In genomic region chr12:124487834-124488165, GRCh38 we compare ENCODE assay signal across 21 cellular contexts.
DNase-seq lines count a peak whose midpoint lies in the region; ATAC-seq and TF ChIP-seq lines count a peak whose summit lies in the region.
"Had no signal": no experiment of that assay in that cellular context is flagged by ENCODE, and none has a peak within 500 bp of the region (broad histone marks: within the 10 kb centered on the region; RNA-seq: fewer than 3 reads in every experiment).

No MANE protein-coding gene starts in this region.

- H3K9me3 Mint-ChIP-seq in activated naive CD4-positive, alpha-beta T cell treated with anti-CD3 and anti-CD28 coated beads, Interleukin-2, amount 50 U/mL, for 24 hours, result no peaks in the 10 kb centered on the region
- H3K9me3 Mint-ChIP-seq in WTC11, result no peaks in the 10 kb centered on the region
- no peaks in the 10 kb centered on the region for H3K9me3 Mint-ChIP-seq in activated naive CD8-positive, alpha-beta T cell treated with anti-CD3 and anti-CD28 coated beads, Interleukin-2, amount 50 U/mL, for 24 hours
- H3K9me3 Mint-ChIP-seq: HFFc6 had no signal

- H3K36me3 ChIP-seq in hepatocyte (replicated peaks; ENCODE audit: insufficient read depth, low read depth), result no peaks in the 10 kb centered on the region

- no peaks in the 10 kb centered on the region for H3K27me3 ChIP-seq in hepatocyte
- H3K27me3 ChIP-seq: ascending aorta had no signal

- peaks cover 36% of the 10 kb centered on the region for H4K20me1 ChIP-seq in hepatocyte (ENCODE audit: insufficient read depth, poor library complexity, severe bottlenecking)

- no peak overlapping the region for H3K4me3 ChIP-seq in hepatocyte
- H3K4me3 ChIP-seq: ascending aorta, psoas muscle had no signal

- H3K27ac ChIP-seq in hepatocyte, result peak overlapping the region; percentile 57
- H3K27ac ChIP-seq in substantia nigra (ENCODE audit: low read depth, low read length, poor library complexity, severe bottlenecking), result peak overlapping the region; percentile 51
- H3K27ac ChIP-seq: ascending aorta, psoas muscle had no signal

- no peaks in the 10 kb centered on the region for H3K9me3 ChIP-seq in hepatocyte (ENCODE audit: low read depth)
- H3K9me3 ChIP-seq: ascending aorta, psoas muscle had no signal

- peaks cover 5% of the 10 kb centered on the region for H3K36me3 Mint-ChIP-seq in activated naive CD4-positive, alpha-beta T cell treated with anti-CD3 and anti-CD28 coated beads, Interleukin-2, amount 50 U/mL, for 24 hours
- H3K36me3 Mint-ChIP-seq in WTC11, result peaks cover 7% of the 10 kb centered on the region; the same call in 1 of the 2 replicates
- peaks cover 12% of the 10 kb centered on the region for H3K36me3 Mint-ChIP-seq in activated naive CD8-positive, alpha-beta T cell treated with anti-CD3 and anti-CD28 coated beads, Interleukin-2, amount 50 U/mL, for 24 hours (ENCODE audit: low read depth)

- TF ChIP-seq CTCF in WTC11 (IDR thresholded peaks at IDR 0.05) (no peak), hepatocyte (IDR thresholded peaks at IDR 0.05; ENCODE audit: poor library complexity) (no peak)

- peaks cover 4% of the 10 kb centered on the region for H3K4me1 Mint-ChIP-seq in activated naive CD4-positive, alpha-beta T cell treated with anti-CD3 and anti-CD28 coated beads, Interleukin-2, amount 50 U/mL, for 24 hours
- peaks cover 12% of the 10 kb centered on the region for H3K4me1 Mint-ChIP-seq in WTC11
- H3K4me1 Mint-ChIP-seq in activated naive CD8-positive, alpha-beta T cell treated with anti-CD3 and anti-CD28 coated beads, Interleukin-2, amount 50 U/mL, for 24 hours, result peaks cover 23% of the 10 kb centered on the region

- H3K9me2 ChIP-seq in hepatocyte (replicated peaks; ENCODE audit: insufficient read depth), result no peaks in the 10 kb centered on the region

- no peak for ATAC-seq in WTC11
- ATAC-seq in GM18861 (IDR thresholded peaks at IDR 0.05; ENCODE audit: unreplicated experiment), result no peak
- no peak for ATAC-seq in GM18519 (IDR thresholded peaks at IDR 0.05; ENCODE audit: low FRiP score, unreplicated experiment)
- no peak for ATAC-seq in activated naive CD8-positive, alpha-beta T cell treated with anti-CD3 and anti-CD28 coated beads, Interleukin-2, amount 50 U/mL, for 24 hours

- H3K4me2 ChIP-seq in hepatocyte, result peak overlapping the region; percentile 53

- peak overlapping the region; percentile 70 for H3K27ac Mint-ChIP-seq in activated naive CD4-positive, alpha-beta T cell treated with anti-CD3 and anti-CD28 coated beads, Interleukin-2, amount 50 U/mL, for 24 hours
- H3K27ac Mint-ChIP-seq in WTC11, result peak overlapping the region; percentile 60
- no peak overlapping the region for H3K27ac Mint-ChIP-seq in activated naive CD8-positive, alpha-beta T cell treated with anti-CD3 and anti-CD28 coated beads, Interleukin-2, amount 50 U/mL, for 24 hours
- H3K27ac Mint-ChIP-seq: HFFc6 had no signal

- peaks cover 19% of the 10 kb centered on the region for H3K4me1 ChIP-seq in hepatocyte (ENCODE audit: insufficient read depth)
- H3K4me1 ChIP-seq: ascending aorta had no signal

- POLR2A ChIA-PET in WTC11 (lab: Charles Lee), result no interaction called here

- no peak overlapping the region for H3K4me3 Mint-ChIP-seq in activated naive CD4-positive, alpha-beta T cell treated with anti-CD3 and anti-CD28 coated beads, Interleukin-2, amount 50 U/mL, for 24 hours
- no peak overlapping the region for H3K4me3 Mint-ChIP-seq in WTC11
- no peak overlapping the region for H3K4me3 Mint-ChIP-seq in activated naive CD8-positive, alpha-beta T cell treated with anti-CD3 and anti-CD28 coated beads, Interleukin-2, amount 50 U/mL, for 24 hours
- H3K4me3 Mint-ChIP-seq: HFFc6 had no signal

- H2AFZ ChIP-seq in hepatocyte, result no peak overlapping the region

- CTCF ChIA-PET in WTC11 (lab: Charles Lee), result interaction anchor here (1.4 kb wide), 1 partner anchor 11 kb away, joined by 3 read pairs; no protein-coding TSS in a partner anchor

- H3K79me2 ChIP-seq in hepatocyte, result peaks cover 69% of the 10 kb centered on the region

- DNase-seq in activated naive CD4-positive, alpha-beta T cell treated with Interleukin-2 at 50 U/mL for 16 hours, result no peak
- DNase-seq in WTC11 (ENCODE audit: low spot score) (no peak), hepatocyte (ENCODE audit: low spot score) (no peak), substantia nigra (lab: John Stamatoyannopoulos, UW) (no peak)
- DNase-seq in activated naive CD8-positive, alpha-beta T cell treated with anti-CD3 and anti-CD28 coated beads, Interleukin-2, amount 50 U/mL, for 24 hours, result no peak
- DNase-seq: activated CD4-positive, alpha-beta T cell treated with anti-CD3 and anti-CD28 coated beads, Interleukin-2, amount 50 U/mL, for 48 hours; activated naive CD4-positive, alpha-beta T cell; activated T-cell treated with anti-CD3 and anti-CD28 coated beads, Interleukin-2, amount 50 U/mL, for 1 hour; DMS 273 treated with DMSO at 0.1 percent for 48 hours; GDM1; HFFc6; KG1; NCI-H1930; NCI-H510A treated with DMSO at 0.1 percent for 48 hours; stimulated activated CD4-positive, alpha-beta T cell treated with anti-CD3 and anti-CD28 coated beads, Interleukin-4, amount 100 ng/mL, for 24 hours; SW 1271 had no signal

- 68% methylated on average over 3 of the region's 3 CpGs for WGBS in hepatocyte (ENCODE audit: low lambda C conversion rate, missing lambda C conversion rate)

- no peaks in the 10 kb centered on the region for H3K27me3 Mint-ChIP-seq in activated naive CD4-positive, alpha-beta T cell treated with anti-CD3 and anti-CD28 coated beads, Interleukin-2, amount 50 U/mL, for 24 hours
- H3K27me3 Mint-ChIP-seq in WTC11 (ENCODE audit: low read depth), result no peaks in the 10 kb centered on the region
- no peaks in the 10 kb centered on the region for H3K27me3 Mint-ChIP-seq in activated naive CD8-positive, alpha-beta T cell treated with anti-CD3 and anti-CD28 coated beads, Interleukin-2, amount 50 U/mL, for 24 hours

TF ChIP-seq in WTC11, 78 proteins besides CTCF, POLR2A, EP300 and RAD21:
- TF ChIP-seq SMAD4 (CRISPR knock-in tag; IDR thresholded peaks at IDR 0.05) (no peak), JUN (CRISPR knock-in tag; IDR thresholded peaks at IDR 0.05) (no peak), ZNF532 (CRISPR knock-in tag; IDR thresholded peaks at IDR 0.05; ENCODE audit: borderline replicate concordance) (no peak), NFE2L1 (CRISPR knock-in tag; IDR thresholded peaks at IDR 0.05) (no peak), ZNF396 (CRISPR knock-in tag; IDR thresholded peaks at IDR 0.05; ENCODE audit: borderline replicate concordance) (no peak), CREB1 (CRISPR knock-in tag; IDR thresholded peaks at IDR 0.05) (no peak), RORB (CRISPR knock-in tag; IDR thresholded peaks at IDR 0.05) (no peak)
- TF ChIP-seq, protein P1, sequence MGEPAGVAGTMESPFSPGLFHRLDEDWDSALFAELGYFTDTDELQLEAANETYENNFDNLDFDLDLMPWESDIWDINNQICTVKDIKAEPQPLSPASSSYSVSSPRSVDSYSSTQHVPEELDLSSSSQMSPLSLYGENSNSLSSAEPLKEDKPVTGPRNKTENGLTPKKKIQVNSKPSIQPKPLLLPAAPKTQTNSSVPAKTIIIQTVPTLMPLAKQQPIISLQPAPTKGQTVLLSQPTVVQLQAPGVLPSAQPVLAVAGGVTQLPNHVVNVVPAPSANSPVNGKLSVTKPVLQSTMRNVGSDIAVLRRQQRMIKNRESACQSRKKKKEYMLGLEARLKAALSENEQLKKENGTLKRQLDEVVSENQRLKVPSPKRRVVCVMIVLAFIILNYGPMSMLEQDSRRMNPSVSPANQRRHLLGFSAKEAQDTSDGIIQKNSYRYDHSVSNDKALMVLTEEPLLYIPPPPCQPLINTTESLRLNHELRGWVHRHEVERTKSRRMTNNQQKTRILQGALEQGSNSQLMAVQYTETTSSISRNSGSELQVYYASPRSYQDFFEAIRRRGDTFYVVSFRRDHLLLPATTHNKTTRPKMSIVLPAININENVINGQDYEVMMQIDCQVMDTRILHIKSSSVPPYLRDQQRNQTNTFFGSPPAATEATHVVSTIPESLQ (CRISPR knock-in tag; IDR thresholded peaks at IDR 0.05), result no peak
- TF ChIP-seq, protein P2, sequence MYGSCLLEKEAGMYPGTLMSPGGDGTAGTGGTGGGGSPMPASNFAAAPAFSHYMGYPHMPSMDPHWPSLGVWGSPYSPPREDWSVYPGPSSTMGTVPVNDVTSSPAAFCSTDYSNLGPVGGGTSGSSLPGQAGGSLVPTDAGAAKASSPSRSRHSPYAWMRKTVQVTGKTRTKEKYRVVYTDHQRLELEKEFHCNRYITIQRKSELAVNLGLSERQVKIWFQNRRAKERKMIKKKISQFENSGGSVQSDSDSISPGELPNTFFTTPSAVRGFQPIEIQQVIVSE (CRISPR knock-in tag; IDR thresholded peaks at IDR 0.05; ENCODE audit: borderline replicate concordance), result no peak
